Comparison of ENCODE assay signal across 3 cellular contexts in the genomic region with DNA sequence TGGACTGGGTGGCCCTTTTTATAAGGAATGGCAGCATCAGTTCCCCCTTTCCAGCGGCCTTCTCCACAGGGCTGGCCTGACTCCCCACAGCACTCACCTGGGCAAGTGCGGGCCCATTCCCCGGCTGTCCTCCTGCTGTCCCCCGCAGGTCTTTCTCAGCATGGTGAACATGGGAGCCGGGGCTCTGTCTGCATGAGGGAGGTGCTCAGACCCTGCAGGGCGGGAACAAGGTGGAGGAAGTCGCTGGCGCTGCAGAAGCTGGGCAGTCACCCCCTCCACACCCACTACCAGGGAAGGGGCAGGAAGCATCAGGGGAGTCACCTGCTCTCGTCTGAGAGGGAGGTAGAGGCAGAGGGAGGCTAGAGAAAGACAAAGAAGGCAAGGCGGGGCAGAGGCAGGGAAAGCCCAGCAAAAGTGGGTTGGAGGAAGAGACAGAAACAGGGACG.
TF ChIP-seq lines count a peak whose summit lies in the region.

No MANE protein-coding gene starts in this region.

TF ChIP-seq in GM23338, 12 proteins besides CTCF, POLR2A, EP300 and RAD21:
- TF ChIP-seq POLR2AphosphoS5 (IDR thresholded peaks at IDR 0.05; ENCODE audit: low read depth), result no peak

TF ChIP-seq in HCT116, 20 proteins besides CTCF, POLR2A, EP300 and RAD21:
- TF ChIP-seq ELF1 (IDR thresholded peaks at IDR 0.05; ENCODE audit: borderline replicate concordance, low read depth) (no peak), EZH2 (IDR thresholded peaks at IDR 0.05) (no peak), CEBPB (IDR thresholded peaks at IDR 0.05; ENCODE audit: low read depth) (no peak), SIN3A (IDR thresholded peaks at IDR 0.05; ENCODE audit: low read depth) (no peak), SP1 (IDR thresholded peaks at IDR 0.05; ENCODE audit: low read depth) (no peak), EZH2phosphoT487 (IDR thresholded peaks at IDR 0.05; ENCODE audit: borderline replicate concordance) (no peak), JUND (IDR thresholded peaks at IDR 0.05) (no peak), POLR2AphosphoS5 (IDR thresholded peaks at IDR 0.05; ENCODE audit: low read depth, low read length) (no peak), ZNF274 (IDR thresholded peaks at IDR 0.05; ENCODE audit: low read depth, low read length) (no peak), EGR1 (IDR thresholded peaks at IDR 0.05; ENCODE audit: low read depth) (no peak), TCF7L2 (IDR thresholded peaks at IDR 0.05; ENCODE audit: borderline replicate concordance, extremely low read depth, insufficient read depth, insufficient read length) (no peak), ZFX (IDR thresholded peaks at IDR 0.05) (no peak)
- TF ChIP-seq, protein P1, sequence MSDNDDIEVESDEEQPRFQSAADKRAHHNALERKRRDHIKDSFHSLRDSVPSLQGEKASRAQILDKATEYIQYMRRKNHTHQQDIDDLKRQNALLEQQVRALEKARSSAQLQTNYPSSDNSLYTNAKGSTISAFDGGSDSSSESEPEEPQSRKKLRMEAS (IDR thresholded peaks at IDR 0.05), result no peak
- TF ChIP-seq, protein P2, sequence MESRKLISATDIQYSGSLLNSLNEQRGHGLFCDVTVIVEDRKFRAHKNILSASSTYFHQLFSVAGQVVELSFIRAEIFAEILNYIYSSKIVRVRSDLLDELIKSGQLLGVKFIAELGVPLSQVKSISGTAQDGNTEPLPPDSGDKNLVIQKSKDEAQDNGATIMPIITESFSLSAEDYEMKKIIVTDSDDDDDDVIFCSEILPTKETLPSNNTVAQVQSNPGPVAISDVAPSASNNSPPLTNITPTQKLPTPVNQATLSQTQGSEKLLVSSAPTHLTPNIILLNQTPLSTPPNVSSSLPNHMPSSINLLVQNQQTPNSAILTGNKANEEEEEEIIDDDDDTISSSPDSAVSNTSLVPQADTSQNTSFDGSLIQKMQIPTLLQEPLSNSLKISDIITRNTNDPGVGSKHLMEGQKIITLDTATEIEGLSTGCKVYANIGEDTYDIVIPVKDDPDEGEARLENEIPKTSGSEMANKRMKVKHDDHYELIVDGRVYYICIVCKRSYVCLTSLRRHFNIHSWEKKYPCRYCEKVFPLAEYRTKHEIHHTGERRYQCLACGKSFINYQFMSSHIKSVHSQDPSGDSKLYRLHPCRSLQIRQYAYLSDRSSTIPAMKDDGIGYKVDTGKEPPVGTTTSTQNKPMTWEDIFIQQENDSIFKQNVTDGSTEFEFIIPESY (IDR thresholded peaks at IDR 0.05; ENCODE audit: extremely low read depth, insufficient replicate concordance, low read length), result no peak
- TF ChIP-seq, protein P3, sequence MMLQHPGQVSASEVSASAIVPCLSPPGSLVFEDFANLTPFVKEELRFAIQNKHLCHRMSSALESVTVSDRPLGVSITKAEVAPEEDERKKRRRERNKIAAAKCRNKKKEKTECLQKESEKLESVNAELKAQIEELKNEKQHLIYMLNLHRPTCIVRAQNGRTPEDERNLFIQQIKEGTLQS (IDR thresholded peaks at IDR 0.05), result no peak

TF ChIP-seq in H1, 55 proteins besides CTCF, POLR2A, EP300 and RAD21:
- TF ChIP-seq EGR1 (IDR thresholded peaks at IDR 0.05; ENCODE audit: borderline replicate concordance, low read depth, low read length) (no peak), EZH2 (IDR thresholded peaks at IDR 0.05; ENCODE audit: low read depth, low read length, severe bottlenecking) (no peak), HDAC6 (IDR thresholded peaks at IDR 0.05; ENCODE audit: low read depth, low read length) (no peak), NANOG (IDR thresholded peaks at IDR 0.05; ENCODE audit: insufficient read depth, low read depth, low read length, poor library complexity, severe bottlenecking) (no peak), POU5F1 (IDR thresholded peaks at IDR 0.05; ENCODE audit: low read depth, low read length) (no peak), CREB1 (IDR thresholded peaks at IDR 0.05) (no peak)
- TF ChIP-seq, protein P4, sequence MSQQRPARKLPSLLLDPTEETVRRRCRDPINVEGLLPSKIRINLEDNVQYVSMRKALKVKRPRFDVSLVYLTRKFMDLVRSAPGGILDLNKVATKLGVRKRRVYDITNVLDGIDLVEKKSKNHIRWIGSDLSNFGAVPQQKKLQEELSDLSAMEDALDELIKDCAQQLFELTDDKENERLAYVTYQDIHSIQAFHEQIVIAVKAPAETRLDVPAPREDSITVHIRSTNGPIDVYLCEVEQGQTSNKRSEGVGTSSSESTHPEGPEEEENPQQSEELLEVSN (IDR thresholded peaks at IDR 0.05), result 0 out of 2 replicates have a peak, but pooled peaks have one; percentile 49
